8 cellular contexts compared by ENCODE assay signal in genomic region chr2:127355407-127356008, GRCh38.
DNase-seq lines count a peak whose midpoint lies in the region; ATAC-seq, FAIRE-seq and TF ChIP-seq lines count a peak whose summit lies in the region.

No MANE protein-coding gene starts in this region.

- TF ChIP-seq CTCF in GM20000 (IDR thresholded peaks at IDR 0.05; ENCODE audit: extremely low read depth, missing control alignments) = peak; percentile 61

- ATAC-seq in HG03457 (IDR thresholded peaks at IDR 0.05; ENCODE audit: unreplicated experiment) (no peak), HG03571 (IDR thresholded peaks at IDR 0.05; ENCODE audit: unreplicated experiment) (no peak)

- DNase-seq in CD1c-positive myeloid dendritic cell (ENCODE audit: extremely low spot score) (peak; percentile 39), GM20000 (ENCODE audit: low spot score) (peak; percentile 48), iPS-NIHi11 (ENCODE audit: low spot score) (peak; percentile 24), urothelium cell line (ENCODE audit: low spot score) (peak; percentile 25), retina (no peak)
- DNase-seq in activated CD4-positive, alpha-beta T cell treated with anti-CD3 and anti-CD28 coated beads for 48 hours = peak; percentile 40

- no peak for FAIRE-seq in urothelium cell line (lab: Jason Lieb, UNC)
